Comparison of ENCODE assay signal across 19 cellular contexts in the genomic region with DNA sequence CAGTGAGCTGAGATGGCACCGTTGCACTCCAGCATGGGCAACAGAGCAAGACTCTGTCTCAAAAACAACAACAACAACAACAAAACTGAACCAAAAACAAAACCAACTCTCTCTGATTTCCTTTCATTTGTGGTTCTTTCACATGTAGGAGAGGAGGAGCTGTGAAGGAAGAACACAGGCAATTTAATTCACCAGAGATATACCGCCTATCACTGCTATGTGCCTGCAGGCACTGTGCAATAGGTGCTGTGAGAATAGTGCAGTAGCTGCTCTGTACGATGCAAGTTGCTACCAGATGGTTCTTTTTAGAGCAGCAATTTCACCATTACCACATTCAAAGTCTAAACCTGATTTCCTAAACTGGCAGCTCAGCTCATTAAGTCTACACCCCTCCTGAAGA. TPM values are rescaled to one million over a fixed set of nuclear protein-coding genes. Genes with fewer than 3 reads are reported as not detected.
DNase-seq lines count a peak whose midpoint lies in the region; ATAC-seq and TF ChIP-seq lines count a peak whose summit lies in the region.
"Had no signal": no experiment of that assay in that cellular context is flagged by ENCODE, and none has a peak within 500 bp of the region (broad histone marks: within the 10 kb centered on the region; RNA-seq: fewer than 3 reads in every experiment).

No MANE protein-coding gene starts in this region.

- no peak for TF ChIP-seq CTCF in type B pancreatic cell (conservative IDR thresholded peaks at IDR 0.05)

- no peak overlapping the region for H3K27ac ChIP-seq in mesenchymal stem cell (ENCODE audit: low read length, poor library complexity, severe bottlenecking)

- peak overlapping the region; percentile 7 for H4K8ac ChIP-seq in mesenchymal stem cell (ENCODE audit: low read length)

- H3K36me3 ChIP-seq in mesenchymal stem cell (ENCODE audit: control insufficient read depth in 1 of 2, insufficient read depth in 2 of 2, low read depth in 1 of 2, low read length in 2 of 2), result no peaks in the 10 kb centered on the region
- H3K36me3 ChIP-seq: HAP-1 had no signal

- H3K4me3 ChIP-seq in mesenchymal stem cell (ENCODE audit: insufficient read depth in 1 of 2, low read depth in 1 of 2, low read length in 2 of 2), result no peak overlapping the region
- H3K4me3 ChIP-seq: HAP-1 had no signal

- H2BK12ac ChIP-seq in mesenchymal stem cell (ENCODE audit: low read length in 2 of 2), result no peak overlapping the region

- peaks cover 50 to 63% of the 10 kb centered on the region in 2 experiments for H3K27me3 ChIP-seq in mesenchymal stem cell (ENCODE audit: control insufficient read depth in 1 of 2, insufficient read depth in 1 of 2, low read length in 2 of 2)

- no peak overlapping the region for H2BK15ac ChIP-seq in mesenchymal stem cell (ENCODE audit: low read depth, poor library complexity, severe bottlenecking)

- no peaks in the 10 kb centered on the region for H3K79me1 ChIP-seq in mesenchymal stem cell (replicated peaks; ENCODE audit: low read length, poor library complexity, severe bottlenecking)

- H3K4me2 ChIP-seq in mesenchymal stem cell (ENCODE audit: low read length, poor library complexity, severe bottlenecking), result no peak overlapping the region

- no peak overlapping the region for H4K91ac ChIP-seq in mesenchymal stem cell (ENCODE audit: low read length)

- H3K27ac Mint-ChIP-seq in activated CD8-positive, alpha-beta memory T cell treated with anti-CD3 and anti-CD28 coated beads, Interleukin-2, amount 10 ng/mL, durations not matched to agents 7 days and 5 days, result no peak overlapping the region
- H3K27ac Mint-ChIP-seq in effector memory CD8-positive, alpha-beta T cell, result no peak overlapping the region
- H3K27ac Mint-ChIP-seq in type B pancreatic cell, result no peak overlapping the region
- H3K27ac Mint-ChIP-seq: CD4-positive, alpha-beta memory T cell; HFFc6 had no signal

- H3K4me1 Mint-ChIP-seq in activated CD8-positive, alpha-beta memory T cell treated with anti-CD3 and anti-CD28 coated beads, Interleukin-2, amount 10 ng/mL, durations not matched to agents 7 days and 5 days, result peaks cover 7% of the 10 kb centered on the region
- H3K4me1 Mint-ChIP-seq in effector memory CD8-positive, alpha-beta T cell (ENCODE audit: low read depth in 2 of 2), result peaks cover 6 to 7% of the 10 kb centered on the region in 2 donors
- no peaks in the 10 kb centered on the region for H3K4me1 Mint-ChIP-seq in type B pancreatic cell (ENCODE audit: unreplicated experiment)
- H3K4me1 Mint-ChIP-seq: CD4-positive, alpha-beta memory T cell had no signal

- H3K9me3 Mint-ChIP-seq in activated CD8-positive, alpha-beta memory T cell treated with anti-CD3 and anti-CD28 coated beads, Interleukin-2, amount 10 ng/mL, durations not matched to agents 7 days and 5 days (ENCODE audit: low read depth), result no peaks in the 10 kb centered on the region
- H3K9me3 Mint-ChIP-seq in effector memory CD8-positive, alpha-beta T cell, result no peaks in the 10 kb centered on the region
- H3K9me3 Mint-ChIP-seq in type B pancreatic cell, result no peaks in the 10 kb centered on the region
- H3K9me3 Mint-ChIP-seq: HFFc6 had no signal

- no peak overlapping the region for H2BK120ac ChIP-seq in mesenchymal stem cell (ENCODE audit: low read depth, low read length)

- H3K9me3 ChIP-seq in mesenchymal stem cell (ENCODE audit: control insufficient read depth, low read length), result no peaks in the 10 kb centered on the region
- H3K9me3 ChIP-seq: HAP-1 had no signal

- no peaks in the 10 kb centered on the region for H3K4me1 ChIP-seq in mesenchymal stem cell (ENCODE audit: control insufficient read depth, insufficient read depth, low read depth, low read length)

- H3K4me3 Mint-ChIP-seq in activated CD8-positive, alpha-beta memory T cell treated with anti-CD3 and anti-CD28 coated beads, Interleukin-2, amount 10 ng/mL, durations not matched to agents 7 days and 5 days, result no peak overlapping the region
- peak overlapping the region in 1 of 2 donors; percentile 19 for H3K4me3 Mint-ChIP-seq in effector memory CD8-positive, alpha-beta T cell
- no peak overlapping the region for H3K4me3 Mint-ChIP-seq in type B pancreatic cell
- H3K4me3 Mint-ChIP-seq: CD4-positive, alpha-beta memory T cell; HFFc6 had no signal

- no peak overlapping the region for H2AFZ ChIP-seq in mesenchymal stem cell (ENCODE audit: low read depth, low read length)

- H3K27me3 Mint-ChIP-seq in activated CD8-positive, alpha-beta memory T cell treated with anti-CD3 and anti-CD28 coated beads, Interleukin-2, amount 10 ng/mL, durations not matched to agents 7 days and 5 days, result peaks cover 31% of the 10 kb centered on the region
- H3K27me3 Mint-ChIP-seq in effector memory CD8-positive, alpha-beta T cell, result peaks cover 11 to 16% of the 10 kb centered on the region in 2 donors
- H3K27me3 Mint-ChIP-seq in type B pancreatic cell, result peaks cover 40% of the 10 kb centered on the region

- ATAC-seq in activated CD8-positive, alpha-beta memory T cell treated with anti-CD3 and anti-CD28 coated beads, Interleukin-2, amount 10 ng/mL, durations not matched to agents 7 days and 5 days, result peak; percentile 33
- ATAC-seq in effector memory CD8-positive, alpha-beta T cell (replicated peaks), result peak; percentile 78
- ATAC-seq in GM21367 (IDR thresholded peaks at IDR 0.05; ENCODE audit: unreplicated experiment), result no peak

- CTCF ChIA-PET in activated CD8-positive, alpha-beta memory T cell treated with anti-CD3 and anti-CD28 coated beads, Interleukin-2, amount 10 ng/mL, durations not matched to agents 7 days and 5 days (lab: Charles Lee), result no interaction called here

- DNase-seq in activated CD8-positive, alpha-beta memory T cell treated with anti-CD3 and anti-CD28 coated beads, Interleukin-2, amount 10 ng/mL, durations not matched to agents 7 days and 5 days, result no peak
- DNase-seq in activated CD8-positive, alpha-beta memory T cell treated with anti-CD3 and anti-CD28 coated beads, Interleukin-2, amount 50 U/mL, for 4 hours, result no peak
- no peak for DNase-seq in effector memory CD8-positive, alpha-beta T cell
- no peak for DNase-seq in mesenchymal stem cell
- no peak for DNase-seq in type B pancreatic cell (ENCODE audit: extremely low spot score, unreplicated experiment)
- DNase-seq: C1 segment of cervical spinal cord; Calu3; CD4-positive, alpha-beta memory T cell; COR-L47; DMS53; DMS79 treated with DMSO at 0.1 percent for 48 hours; GF-D8; GOT3; HFFc6 had no signal

- no peaks in the 10 kb centered on the region for H3K36me3 Mint-ChIP-seq in activated CD8-positive, alpha-beta memory T cell treated with anti-CD3 and anti-CD28 coated beads, Interleukin-2, amount 10 ng/mL, durations not matched to agents 7 days and 5 days
- no peaks in the 10 kb centered on the region for H3K36me3 Mint-ChIP-seq in effector memory CD8-positive, alpha-beta T cell (ENCODE audit: insufficient read depth)
- H3K36me3 Mint-ChIP-seq in type B pancreatic cell, result no peaks in the 10 kb centered on the region
- H3K36me3 Mint-ChIP-seq: CD4-positive, alpha-beta memory T cell had no signal

- H3K14ac ChIP-seq in mesenchymal stem cell (ENCODE audit: low read length in 2 of 2), result no peak overlapping the region

- H3K9ac ChIP-seq in mesenchymal stem cell (ENCODE audit: low read length), result no peak overlapping the region

- no peak overlapping the region for H2BK5ac ChIP-seq in mesenchymal stem cell (ENCODE audit: low read depth, low read length, poor library complexity, severe bottlenecking)

- no peak overlapping the region for H2AK5ac ChIP-seq in mesenchymal stem cell (ENCODE audit: low read length, severe bottlenecking)

- WGBS in mesenchymal stem cell, result 96% methylated on average over 2 of the region's 3 CpGs

- no peak overlapping the region for H3K23ac ChIP-seq in mesenchymal stem cell (ENCODE audit: low read length in 2 of 2)

- no peak overlapping the region for H3K4ac ChIP-seq in mesenchymal stem cell (ENCODE audit: low read depth in 1 of 2, low read length in 2 of 2)

- H3K18ac ChIP-seq in mesenchymal stem cell (ENCODE audit: low read depth in 1 of 2, low read length in 2 of 2), result no peak overlapping the region

RNA-seq across cellular contexts. Expression of gene PROK2, which starts 11.3 kb away (rescaled TPM):
- total RNA-seq in activated CD8-positive, alpha-beta memory T cell treated with anti-CD3 and anti-CD28 coated beads, Interleukin-2, amount 10 ng/mL, durations not matched to agents 7 days and 5 days, result 1 to 10 TPM; 3.1 to 3.4 TPM
- polyA plus RNA-seq in mesenchymal stem cell (2013, experiment 1 of 2), result not detected
- not detected for polyA plus RNA-seq in mesenchymal stem cell (2013, experiment 2 of 2)
- total RNA-seq in type B pancreatic cell (ENCODE audit: low replicate concordance), result not detected in 2 replicates
- total RNA-seq: A172, Calu3, G401, HFFc6 had no signal
- polyA plus RNA-seq: BJ had no signal

RNA-seq across cellular contexts. Expression of gene GPR27, which starts 42.6 kb away (rescaled TPM):
- total RNA-seq in activated CD8-positive, alpha-beta memory T cell treated with anti-CD3 and anti-CD28 coated beads, Interleukin-2, amount 10 ng/mL, durations not matched to agents 7 days and 5 days, result 1 to 10 TPM; 2.3 to 5.3 TPM
- 0.01 TPM for polyA plus RNA-seq in mesenchymal stem cell (2013, experiment 1 of 2)
- not detected for polyA plus RNA-seq in mesenchymal stem cell (2013, experiment 2 of 2)
- total RNA-seq in type B pancreatic cell (ENCODE audit: low replicate concordance), result 7.1 and 7.4 TPM in 2 replicates
- total RNA-seq: A172, HFFc6 had no signal
